ENCODE assay signal across 16 cellular contexts in the genomic region with DNA sequence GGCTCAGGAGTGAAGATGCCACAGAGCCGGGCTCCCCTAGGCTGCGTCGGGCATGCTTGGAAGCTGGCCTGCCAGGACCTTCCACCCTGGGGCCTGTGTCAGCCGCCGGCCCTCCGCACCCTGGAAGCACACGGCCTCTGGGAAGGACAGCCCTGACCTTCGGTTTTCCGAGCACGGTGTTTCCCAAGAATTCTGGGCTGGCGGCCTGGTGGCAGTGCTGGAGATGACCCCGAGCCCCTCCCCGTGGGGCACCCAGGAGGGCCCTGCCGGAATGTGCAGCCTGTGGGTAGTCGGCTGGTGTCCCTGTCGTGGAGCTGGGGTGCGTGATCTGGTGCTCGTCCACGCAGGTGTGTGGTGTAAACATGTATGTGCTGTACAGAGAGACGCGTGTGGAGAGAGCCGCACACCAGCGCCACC.
"Had no signal": no experiment of that assay in that cellular context is flagged by ENCODE, and none has a peak within 500 bp of the region (broad histone marks: within the 10 kb centered on the region; RNA-seq: fewer than 3 reads in every experiment).

No MANE protein-coding gene starts in this region.

- ATAC-seq: activated CD8-positive, alpha-beta T cell treated with anti-CD3 and anti-CD28 coated beads for 36 hours had no signal

- H3K36me3 ChIP-seq: transverse colon had no signal

- H3K9me3 ChIP-seq: esophagus muscularis mucosa, right atrium auricular region, SJSA1, transverse colon had no signal

- H3K27ac ChIP-seq: parathyroid adenoma, SJSA1, transverse colon, WERI-Rb-1 had no signal

- H3K4me3 ChIP-seq: esophagus muscularis mucosa, right atrium auricular region, SJSA1, smooth muscle cell, transverse colon had no signal

- DNase-seq: activated CD4-positive, alpha-beta T cell treated with anti-CD3 and anti-CD28 coated beads for 4 hours; activated CD8-positive, alpha-beta memory T cell treated with anti-CD3 and anti-CD28 coated beads, Interleukin-2, amount 50 U/mL, for 48 hours; activated CD8-positive, alpha-beta T cell treated with anti-CD3 and anti-CD28 coated beads for 36 hours; activated naive CD4-positive, alpha-beta T cell treated with anti-CD3 and anti-CD28 coated beads for 36 hours; immature natural killer cell; mesenchymal stem cell; stimulated activated naive CD4-positive, alpha-beta T cell; substantia nigra; T1000; transverse colon; WERI-Rb-1 had no signal

- H3K9ac ChIP-seq: parathyroid adenoma had no signal

- H3K79me2 ChIP-seq: parathyroid adenoma had no signal

- H3K27me3 ChIP-seq: right atrium auricular region, SJSA1 had no signal

- H3K4me2 ChIP-seq: smooth muscle cell had no signal

- H2AFZ ChIP-seq: parathyroid adenoma had no signal
